ENCODE assay signal across 8 cellular contexts in the genomic region with DNA sequence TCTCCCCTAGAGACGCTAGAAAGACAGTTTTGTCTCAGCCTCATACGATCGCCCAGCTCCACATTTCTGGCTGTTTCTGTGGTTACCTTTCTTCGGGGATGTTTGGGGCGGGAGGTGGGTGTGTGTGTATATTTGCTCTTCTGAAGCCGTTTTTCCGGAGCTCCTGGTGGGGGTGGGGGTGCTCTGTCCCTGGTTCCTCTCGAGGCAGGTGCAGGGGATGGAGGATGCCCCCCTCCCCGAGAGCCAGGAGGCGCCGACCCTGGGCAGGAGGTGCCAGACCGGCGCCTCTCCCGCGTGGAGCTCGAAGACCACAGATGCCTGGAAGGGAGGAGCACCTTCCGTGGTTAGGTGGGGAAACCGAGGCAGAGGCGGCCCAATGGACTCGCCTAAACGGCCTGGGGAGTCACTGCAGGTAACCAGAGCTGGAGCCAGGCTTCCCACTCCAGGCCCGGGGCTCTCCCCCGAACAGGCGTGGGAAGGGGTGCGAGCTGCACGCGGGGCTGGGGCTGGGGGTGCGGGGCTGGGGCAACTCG. TPM values are rescaled to one million over a fixed set of nuclear protein-coding genes. Genes with fewer than 3 reads are reported as not detected.
DNase-seq lines count a peak whose midpoint lies in the region; ATAC-seq and TF ChIP-seq lines count a peak whose summit lies in the region.

No MANE protein-coding gene starts in this region.

- H3K36me3 ChIP-seq in A673 (ENCODE audit: insufficient read depth, low read length, poor library complexity, severe bottlenecking): no peaks in the 10 kb centered on the region
- no peaks in the 10 kb centered on the region for H3K36me3 ChIP-seq in adipocyte (ENCODE audit: control insufficient read depth, insufficient read depth, low read length, severe bottlenecking)
- H3K36me3 ChIP-seq in upper lobe of left lung: no peaks in the 10 kb centered on the region

- CTCF ChIA-PET in A673 (lab: Charles Lee): interaction anchor here (0.6 to 1.1 kb wide), 2 partner anchors 106 to 671 kb away, joined by 3 to 4 read pairs; no protein-coding TSS in a partner anchor

- peak overlapping the region; percentile 67 for H3K4me3 ChIP-seq in A673 (ENCODE audit: low read depth, low read length, poor library complexity, severe bottlenecking)
- peak overlapping the region; percentile 91 for H3K4me3 ChIP-seq in HL-60 (replicated peaks; ENCODE audit: insufficient read depth, low read length)
- peak overlapping the region; percentile 61 for H3K4me3 ChIP-seq in adipocyte (ENCODE audit: low read length)
- peak overlapping the region in 3 of 4 donors; percentile 86 to 93 (median 92) for H3K4me3 ChIP-seq in upper lobe of left lung

- peaks cover 14% of the 10 kb centered on the region for H3K4me1 ChIP-seq in A673 (ENCODE audit: insufficient read depth, low read length, poor library complexity, severe bottlenecking)
- H3K4me1 ChIP-seq in adipocyte (ENCODE audit: control insufficient read depth, insufficient read depth, low read length): peaks cover 15% of the 10 kb centered on the region
- H3K4me1 ChIP-seq in upper lobe of left lung: peaks cover 37 to 62% (median 50%) of the 10 kb centered on the region in 4 donors

- no peak for TF ChIP-seq EP300 in upper lobe of left lung (IDR thresholded peaks at IDR 0.05)

- intact Hi-C loops in A673 (cut with micrococcal nuclease; ENCODE audit: unreplicated experiment): no loop called here

- no peak for ATAC-seq in upper lobe of left lung (ENCODE audit: low FRiP score in 2 of 2)
- no peak for ATAC-seq in HG02885 (IDR thresholded peaks at IDR 0.05; ENCODE audit: poor library complexity, unreplicated experiment)

- H3K27me3 ChIP-seq in A673 (replicated peaks; ENCODE audit: insufficient read depth, low read depth, low read length, poor library complexity): no peaks in the 10 kb centered on the region
- H3K27me3 ChIP-seq in HL-60 (ENCODE audit: insufficient read depth, poor library complexity, severe bottlenecking): no peaks in the 10 kb centered on the region
- H3K27me3 ChIP-seq in adipocyte (replicated peaks; ENCODE audit: control insufficient read depth, insufficient read depth, low read length): no peaks in the 10 kb centered on the region
- no peaks in the 10 kb centered on the region for H3K27me3 ChIP-seq in upper lobe of left lung

- POLR2A ChIA-PET in A673 (lab: Charles Lee; ENCODE audit: low non-redundant PET): no interaction called here

- 17 to 54% methylated on average over 4 to 15 of the region's 29 CpGs for whole genome bisulfite sequencing in upper lobe of left lung, 2 donors

- no peak for TF ChIP-seq CTCF in A673 (conservative IDR thresholded peaks at IDR 0.05; ENCODE audit: low read depth, low read length)
- TF ChIP-seq CTCF in HL-60 (IDR thresholded peaks at IDR 0.05; ENCODE audit: insufficient read depth, low read length): no peak
- no peak for TF ChIP-seq CTCF in upper lobe of left lung (IDR thresholded peaks at IDR 0.05)

- H3K9me3 ChIP-seq in A673 (ENCODE audit: low read depth, low read length, poor library complexity, severe bottlenecking): no peaks in the 10 kb centered on the region
- H3K9me3 ChIP-seq in adipocyte (ENCODE audit: control insufficient read depth, low read length): no peaks in the 10 kb centered on the region
- no peaks in the 10 kb centered on the region for H3K9me3 ChIP-seq in upper lobe of left lung

- no peak for DNase-seq in A673 (ENCODE audit: low spot score)
- DNase-seq in HL-60 (ENCODE audit: low read depth in 1 of 2, low spot score in 1 of 2): no peak
- no peak for DNase-seq in adipocyte (ENCODE audit: low read depth)
- peak; percentile 31 for DNase-seq in medulla oblongata (ENCODE audit: extremely low spot score)
- DNase-seq in upper lobe of left lung: no peak
- DNase-seq in stimulated activated CD4-positive, alpha-beta T cell treated with anti-CD3 and anti-CD28 coated beads, Interleukin-1b, Interleukin-23, amount 100 ng/mL, for 48 hours: no peak
- no peak for DNase-seq in D341Med (ENCODE audit: low spot score)

- no TSS peak for BruUV-seq in A673 (replicated peaks; lab: Mats Ljungman, UMichigan)

- no peak overlapping the region for H3K27ac ChIP-seq in A673 (ENCODE audit: low read depth, low read length, poor library complexity, severe bottlenecking)
- peak overlapping the region; percentile 71 for H3K27ac ChIP-seq in HL-60 (replicated peaks)
- peak overlapping the region; percentile 88 to 95 (median 90) for H3K27ac ChIP-seq in upper lobe of left lung

- TF ChIP-seq POLR2A in upper lobe of left lung (IDR thresholded peaks at IDR 0.05): no peak

- peak overlapping the region; percentile 69 for H3K9ac ChIP-seq in adipocyte (ENCODE audit: low read length)

RNA-seq across cellular contexts. Expression of a gene that starts 0.7 kb away (rescaled TPM):
- total RNA-seq in A673 (2021) (9.7 and 10.6 TPM in 2 replicates), upper lobe of left lung (100 to 1,000 TPM; 131 to 481 (median 261) TPM)

Comparison
In these comparisons a context has a peak if more than half of its experiments do, and no peak if none do; other contexts are left out.
1. RNA of a gene that starts 0.7 kb away (total RNA-seq): 131 to 481 TPM in upper lobe of left lung; 9.7 to 10.6 TPM in A673; every median in the first group is over 10 times any median in the second.
2. Peak in every context shown above with its lines, with median percentiles within 50 percentile points of each other: H3K4me3 ChIP-seq.